10 cellular contexts compared by ENCODE assay signal in the genomic region with DNA sequence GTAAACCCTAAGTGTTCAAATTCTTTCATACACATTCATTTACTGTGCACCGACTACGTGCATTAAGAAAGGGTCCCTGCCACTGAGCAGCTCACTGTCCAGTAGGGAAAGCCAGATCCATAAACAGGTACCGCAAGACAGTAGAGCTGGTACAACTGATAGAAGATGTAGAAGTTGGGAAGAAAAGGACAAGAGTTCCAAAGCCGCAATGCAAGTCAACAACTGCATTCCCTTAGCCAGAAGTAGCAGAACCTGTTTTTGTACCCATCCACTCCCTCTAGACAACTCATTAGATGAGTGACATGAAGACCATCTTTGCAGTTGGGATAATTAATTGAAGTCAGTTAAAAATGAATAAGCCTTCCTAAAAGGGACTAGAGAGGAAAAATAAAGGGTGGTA. TPM values are rescaled to one million over a fixed set of nuclear protein-coding genes. Genes with fewer than 3 reads are reported as not detected.
DNase-seq lines count a peak whose midpoint lies in the region; ATAC-seq, FAIRE-seq and TF ChIP-seq lines count a peak whose summit lies in the region.
"Had no signal": no experiment of that assay in that cellular context is flagged by ENCODE, and none has a peak within 500 bp of the region (broad histone marks: within the 10 kb centered on the region; RNA-seq: fewer than 3 reads in every experiment).

No MANE protein-coding gene starts in this region.

- POLR2A ChIA-PET in HEK293T (lab: Yijun Ruan, JAX), result interaction anchor here (1.3 to 4.7 kb wide), 3 partner anchors 13 to 53 kb away, joined by 6 to 38 read pairs (median 26); a partner anchor contains a TSS

- whole genome bisulfite sequencing in mesenchymal stem cell, result 94% methylated on average over 3 of the region's 4 CpGs

- FAIRE-seq in astrocyte (lab: Jason Lieb, UNC), result no peak

- H3K4me2 ChIP-seq in astrocyte (ENCODE audit: low read length) (peak overlapping the region; percentile 94), mesenchymal stem cell (ENCODE audit: low read length, poor library complexity, severe bottlenecking) (peak overlapping the region; percentile 5)

- ATAC-seq in HG02588 (IDR thresholded peaks at IDR 0.05; ENCODE audit: unreplicated experiment), result no peak

- H3K36me3 ChIP-seq in BE2C, result no peaks in the 10 kb centered on the region
- no peaks in the 10 kb centered on the region for H3K36me3 ChIP-seq in astrocyte (ENCODE audit: insufficient read depth, low read length)
- no peaks in the 10 kb centered on the region for H3K36me3 ChIP-seq in mesenchymal stem cell (ENCODE audit: control insufficient read depth in 1 of 2, insufficient read depth in 2 of 2, low read depth in 1 of 2, low read length in 2 of 2)

- peak overlapping the region; percentile 90 for H3K4me3 Mint-ChIP-seq in astrocyte (ENCODE audit: unreplicated experiment)

- peaks cover 2% of the 10 kb centered on the region for H3K79me1 ChIP-seq in mesenchymal stem cell (replicated peaks; ENCODE audit: low read length, poor library complexity, severe bottlenecking)

- H2BK12ac ChIP-seq in mesenchymal stem cell (ENCODE audit: low read length in 2 of 2), result no peak overlapping the region

- no peak overlapping the region for H3K4ac ChIP-seq in mesenchymal stem cell (ENCODE audit: low read depth in 1 of 2, low read length in 2 of 2)

- no peak overlapping the region for H2BK120ac ChIP-seq in mesenchymal stem cell (ENCODE audit: low read depth, low read length)

- no peak overlapping the region for H4K91ac ChIP-seq in mesenchymal stem cell (ENCODE audit: low read length)

- H2BK15ac ChIP-seq in mesenchymal stem cell (ENCODE audit: low read depth, poor library complexity, severe bottlenecking), result no peak overlapping the region

- H2AK5ac ChIP-seq in mesenchymal stem cell (ENCODE audit: low read length, severe bottlenecking), result no peak overlapping the region

- H3K4me1 ChIP-seq in BE2C (no peaks in the 10 kb centered on the region; the same call in 1 of the 2 replicates), astrocyte (ENCODE audit: insufficient read depth, low read length) (peaks cover 8% of the 10 kb centered on the region), mesenchymal stem cell (ENCODE audit: control insufficient read depth, insufficient read depth, low read depth, low read length) (peaks cover 4% of the 10 kb centered on the region)

- H3K18ac ChIP-seq in mesenchymal stem cell (ENCODE audit: low read depth in 1 of 2, low read length in 2 of 2), result no peak overlapping the region

- H3K14ac ChIP-seq in mesenchymal stem cell (ENCODE audit: low read length in 2 of 2), result no peak overlapping the region

- H2AFZ ChIP-seq in astrocyte (ENCODE audit: low read depth, low read length), result no peak overlapping the region
- no peak overlapping the region for H2AFZ ChIP-seq in mesenchymal stem cell (ENCODE audit: low read depth, low read length)

- peaks cover 65% of the 10 kb centered on the region for H3K79me2 ChIP-seq in astrocyte (ENCODE audit: insufficient read depth, low read length)

- no peaks in the 10 kb centered on the region for H4K20me1 ChIP-seq in astrocyte (ENCODE audit: insufficient read depth, low read length)

- H3K4me1 Mint-ChIP-seq in astrocyte (ENCODE audit: low read depth, unreplicated experiment), result peaks cover 14% of the 10 kb centered on the region

- no peaks in the 10 kb centered on the region for H3K9me3 Mint-ChIP-seq in astrocyte (ENCODE audit: unreplicated experiment)

- H3K27me3 ChIP-seq in BE2C (0 out of 2 replicates have a peak, but pooled peaks cover 2% of the 10 kb centered on the region), astrocyte (ENCODE audit: insufficient read depth, low read length) (no peaks in the 10 kb centered on the region), mesenchymal stem cell (ENCODE audit: control insufficient read depth in 1 of 2, insufficient read depth in 1 of 2, low read length in 2 of 2) (no peaks in the 10 kb centered on the region)

- H4K8ac ChIP-seq in mesenchymal stem cell (ENCODE audit: low read length), result no peak overlapping the region

- H3K27me3 Mint-ChIP-seq in astrocyte (ENCODE audit: low read depth, unreplicated experiment), result no peaks in the 10 kb centered on the region

- H2BK5ac ChIP-seq in mesenchymal stem cell (ENCODE audit: low read depth, low read length, poor library complexity, severe bottlenecking), result no peak overlapping the region

- H3K9me3 ChIP-seq in BE2C (no peaks in the 10 kb centered on the region), astrocyte (ENCODE audit: insufficient read depth, low read depth, low read length) (no peaks in the 10 kb centered on the region), mesenchymal stem cell (ENCODE audit: control insufficient read depth, low read length) (no peaks in the 10 kb centered on the region)

- no peak overlapping the region for H3K27ac ChIP-seq in astrocyte (ENCODE audit: low read depth, low read length)
- H3K27ac ChIP-seq in mesenchymal stem cell (ENCODE audit: low read length, poor library complexity, severe bottlenecking), result no peak overlapping the region

- no peaks in the 10 kb centered on the region for H3K36me3 Mint-ChIP-seq in astrocyte (ENCODE audit: low read depth, unreplicated experiment)

- no peak overlapping the region for H3K23ac ChIP-seq in mesenchymal stem cell (ENCODE audit: low read length in 2 of 2)

- H3K4me3 ChIP-seq in BE2C (ENCODE audit: low read depth, low read length) (peak overlapping the region; percentile 81), astrocyte (ENCODE audit: insufficient read depth, low read depth, low read length) (peak overlapping the region; percentile 90), mesenchymal stem cell (ENCODE audit: insufficient read depth in 1 of 2, low read depth in 1 of 2, low read length in 2 of 2) (peak overlapping the region in 1 of 2 experiments; percentile 100)

- CTCF ChIA-PET in HEK293T (lab: Yijun Ruan, JAX), result no interaction called here

- TF ChIP-seq CTCF in BE2C (IDR thresholded peaks at IDR 0.05; ENCODE audit: low read depth, low read length) (no peak), astrocyte (IDR thresholded peaks at IDR 0.05; ENCODE audit: insufficient read depth, low read depth, low read length) (no peak)

- no peak overlapping the region for H3K9ac ChIP-seq in astrocyte (ENCODE audit: low read length)
- peak overlapping the region; percentile 99 for H3K9ac ChIP-seq in mesenchymal stem cell (ENCODE audit: low read length)

- no peak overlapping the region for H3K27ac Mint-ChIP-seq in astrocyte (ENCODE audit: unreplicated experiment)

- DNase-seq in BE2C, result no peak
- DNase-seq in HEK293T (ENCODE audit: extremely low spot score), result no peak
- no peak for DNase-seq in astrocyte (ENCODE audit: low read depth)
- no peak for DNase-seq in mesenchymal stem cell
- DNase-seq in DMS153 (lab: John Stamatoyannopoulos, UW), result no peak
- no peak for DNase-seq in NCI-H510A treated with DMSO at 0.1 percent for 48 hours (lab: John Stamatoyannopoulos, UW)
- DNase-seq in nucleus accumbens (lab: John Stamatoyannopoulos, UW), result no peak
- DNase-seq: hypothalamus, substantia nigra had no signal

TF ChIP-seq in HEK293T, 16 proteins besides CTCF, POLR2A, EP300 and RAD21:
- no peak for TF ChIP-seq CTBP1 (IDR thresholded peaks at IDR 0.05; ENCODE audit: borderline replicate concordance)
- TF ChIP-seq, protein P1, sequence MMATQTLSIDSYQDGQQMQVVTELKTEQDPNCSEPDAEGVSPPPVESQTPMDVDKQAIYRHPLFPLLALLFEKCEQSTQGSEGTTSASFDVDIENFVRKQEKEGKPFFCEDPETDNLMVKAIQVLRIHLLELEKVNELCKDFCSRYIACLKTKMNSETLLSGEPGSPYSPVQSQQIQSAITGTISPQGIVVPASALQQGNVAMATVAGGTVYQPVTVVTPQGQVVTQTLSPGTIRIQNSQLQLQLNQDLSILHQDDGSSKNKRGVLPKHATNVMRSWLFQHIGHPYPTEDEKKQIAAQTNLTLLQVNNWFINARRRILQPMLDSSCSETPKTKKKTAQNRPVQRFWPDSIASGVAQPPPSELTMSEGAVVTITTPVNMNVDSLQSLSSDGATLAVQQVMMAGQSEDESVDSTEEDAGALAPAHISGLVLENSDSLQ (IDR thresholded peaks at IDR 0.05), result 0 out of 2 replicates have a peak, but pooled peaks have one; percentile 8

RNA-seq across cellular contexts. Expression of a gene that starts 1.3 kb away (rescaled TPM):
- polyA plus RNA-seq in BE2C (2012; ENCODE audit: insufficient read depth, insufficient read length, low read depth), result 7.1 TPM
- total RNA-seq in astrocyte, result 13.6 and 14.1 TPM in 2 replicates
- polyA plus RNA-seq in mesenchymal stem cell (2013, experiment 1 of 2), result 9.6 TPM
- 10.1 TPM for polyA plus RNA-seq in mesenchymal stem cell (2013, experiment 2 of 2)

RNA-seq across cellular contexts. Expression of a gene that starts 14.6 kb away (rescaled TPM):
- 109 TPM for polyA plus RNA-seq in BE2C (2012; ENCODE audit: insufficient read depth, insufficient read length, low read depth)
- 69.7 and 80.3 TPM in 2 replicates for total RNA-seq in astrocyte
- 40.7 TPM for polyA plus RNA-seq in mesenchymal stem cell (2013, experiment 1 of 2)
- polyA plus RNA-seq in mesenchymal stem cell (2013, experiment 2 of 2), result 39.6 TPM

RNA-seq across cellular contexts. Expression of a gene that starts 52.8 kb away (rescaled TPM):
- 43.2 TPM for polyA plus RNA-seq in BE2C (2012; ENCODE audit: insufficient read depth, insufficient read length, low read depth)
- 25.1 and 29.9 TPM in 2 replicates for total RNA-seq in astrocyte
- 15.2 TPM for polyA plus RNA-seq in mesenchymal stem cell (2013, experiment 1 of 2)
- 16.5 TPM for polyA plus RNA-seq in mesenchymal stem cell (2013, experiment 2 of 2)
